1 cellular context compared by ENCODE assay signal in the genomic region with DNA sequence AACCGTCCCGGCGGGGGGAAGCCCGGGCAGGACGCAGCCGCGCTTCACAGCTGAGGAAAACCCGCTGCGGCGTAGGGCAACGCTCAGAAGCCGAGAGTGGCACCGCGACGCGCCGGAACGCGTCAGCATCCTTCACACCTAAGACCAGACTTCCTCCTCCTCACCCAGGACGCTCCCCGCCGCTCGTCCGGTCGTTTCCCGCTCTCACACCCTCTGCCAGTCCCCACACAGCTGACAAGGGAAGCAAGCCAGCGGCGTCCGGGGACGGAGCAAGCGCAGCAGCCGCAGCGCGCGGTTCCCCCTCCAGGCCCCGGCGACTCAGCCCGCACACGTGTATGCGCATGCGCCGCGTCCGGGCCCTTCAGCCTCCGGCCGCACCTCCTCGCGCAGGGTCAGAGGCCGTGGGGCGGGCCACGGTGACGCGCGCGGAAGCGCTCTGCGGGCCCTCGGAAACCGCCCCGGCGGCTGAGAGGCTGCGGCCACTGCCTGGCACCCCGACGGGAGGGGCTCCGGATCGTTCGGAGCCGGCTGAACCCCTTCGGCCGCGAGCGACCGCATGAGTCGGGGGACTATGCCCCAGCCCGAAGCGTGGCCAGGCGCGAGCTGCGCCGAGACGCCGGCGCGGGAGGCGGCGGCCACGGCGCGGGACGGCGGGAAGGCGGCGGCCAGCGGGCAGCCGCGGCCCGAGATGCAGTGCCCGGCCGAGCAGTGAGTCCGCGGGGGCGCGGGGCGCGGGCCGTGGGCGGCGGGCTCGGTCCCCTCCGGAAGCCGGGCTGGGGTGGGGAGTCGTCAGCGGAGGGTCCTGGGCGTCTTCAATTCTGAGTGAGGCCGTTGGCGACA.
A peak's percentile ranks its signal among the peaks of the same experiment; 100 is the strongest.
TF ChIP-seq lines count a peak whose summit lies in the region.

A gene (plus strand): TSS at position 449 of the 840 bp plus-strand sequence. CDS start 108 bp downstream, at position 557.

TF ChIP-seq in WTC11, 78 proteins besides CTCF, POLR2A, EP300 and RAD21 (continued from another document):
- TF ChIP-seq, protein P1, sequence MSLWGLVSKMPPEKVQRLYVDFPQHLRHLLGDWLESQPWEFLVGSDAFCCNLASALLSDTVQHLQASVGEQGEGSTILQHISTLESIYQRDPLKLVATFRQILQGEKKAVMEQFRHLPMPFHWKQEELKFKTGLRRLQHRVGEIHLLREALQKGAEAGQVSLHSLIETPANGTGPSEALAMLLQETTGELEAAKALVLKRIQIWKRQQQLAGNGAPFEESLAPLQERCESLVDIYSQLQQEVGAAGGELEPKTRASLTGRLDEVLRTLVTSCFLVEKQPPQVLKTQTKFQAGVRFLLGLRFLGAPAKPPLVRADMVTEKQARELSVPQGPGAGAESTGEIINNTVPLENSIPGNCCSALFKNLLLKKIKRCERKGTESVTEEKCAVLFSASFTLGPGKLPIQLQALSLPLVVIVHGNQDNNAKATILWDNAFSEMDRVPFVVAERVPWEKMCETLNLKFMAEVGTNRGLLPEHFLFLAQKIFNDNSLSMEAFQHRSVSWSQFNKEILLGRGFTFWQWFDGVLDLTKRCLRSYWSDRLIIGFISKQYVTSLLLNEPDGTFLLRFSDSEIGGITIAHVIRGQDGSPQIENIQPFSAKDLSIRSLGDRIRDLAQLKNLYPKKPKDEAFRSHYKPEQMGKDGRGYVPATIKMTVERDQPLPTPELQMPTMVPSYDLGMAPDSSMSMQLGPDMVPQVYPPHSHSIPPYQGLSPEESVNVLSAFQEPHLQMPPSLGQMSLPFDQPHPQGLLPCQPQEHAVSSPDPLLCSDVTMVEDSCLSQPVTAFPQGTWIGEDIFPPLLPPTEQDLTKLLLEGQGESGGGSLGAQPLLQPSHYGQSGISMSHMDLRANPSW (CRISPR knock-in tag; conservative IDR thresholded peaks at IDR 0.05; ENCODE audit: low read depth): no peak
- TF ChIP-seq ZNF219 (CRISPR knock-in tag; IDR thresholded peaks at IDR 0.05; ENCODE audit: borderline replicate concordance) (peak; percentile 87; the same call in 1 of the 2 replicates), TEAD4 (CRISPR knock-in tag; IDR thresholded peaks at IDR 0.05) (no peak), NR2C2 (CRISPR knock-in tag; IDR thresholded peaks at IDR 0.05) (peak; percentile 71; the same call in 1 of the 2 replicates), TEAD1 (CRISPR knock-in tag; IDR thresholded peaks at IDR 0.05) (peak; percentile 96; the same call in 1 of the 2 replicates), FOXK1 (CRISPR knock-in tag; IDR thresholded peaks at IDR 0.05) (peak; percentile 88; the same call in 1 of the 2 replicates)
- TF ChIP-seq, protein P2, sequence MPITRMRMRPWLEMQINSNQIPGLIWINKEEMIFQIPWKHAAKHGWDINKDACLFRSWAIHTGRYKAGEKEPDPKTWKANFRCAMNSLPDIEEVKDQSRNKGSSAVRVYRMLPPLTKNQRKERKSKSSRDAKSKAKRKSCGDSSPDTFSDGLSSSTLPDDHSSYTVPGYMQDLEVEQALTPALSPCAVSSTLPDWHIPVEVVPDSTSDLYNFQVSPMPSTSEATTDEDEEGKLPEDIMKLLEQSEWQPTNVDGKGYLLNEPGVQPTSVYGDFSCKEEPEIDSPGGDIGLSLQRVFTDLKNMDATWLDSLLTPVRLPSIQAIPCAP (CRISPR knock-in tag; IDR thresholded peaks at IDR 0.05): 0 out of 2 replicates have a peak, but pooled peaks have one; percentile 59
- TF ChIP-seq, protein P3, sequence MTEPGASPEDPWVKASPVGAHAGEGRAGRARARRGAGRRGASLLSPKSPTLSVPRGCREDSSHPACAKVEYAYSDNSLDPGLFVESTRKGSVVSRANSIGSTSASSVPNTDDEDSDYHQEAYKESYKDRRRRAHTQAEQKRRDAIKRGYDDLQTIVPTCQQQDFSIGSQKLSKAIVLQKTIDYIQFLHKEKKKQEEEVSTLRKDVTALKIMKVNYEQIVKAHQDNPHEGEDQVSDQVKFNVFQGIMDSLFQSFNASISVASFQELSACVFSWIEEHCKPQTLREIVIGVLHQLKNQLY (CRISPR knock-in tag; IDR thresholded peaks at IDR 0.05): no peak
